In genomic region chr19:49658139-49658517, GRCh38 we compare ENCODE assay signal across 1 cellular context.
TF ChIP-seq lines count a peak whose summit lies in the region.

No MANE protein-coding gene starts in this region.

TF ChIP-seq in K562, 482 proteins besides CTCF, POLR2A, EP300 and RAD21:
- TF ChIP-seq KLF6 (CRISPR knock-in tag; IDR thresholded peaks at IDR 0.05; ENCODE audit: borderline replicate concordance) (no peak), MLLT1 (IDR thresholded peaks at IDR 0.05) (no peak), POLR2G (IDR thresholded peaks at IDR 0.05; ENCODE audit: low read depth, low read length) (peak; percentile 57; the same call in 1 of the 2 replicates), RBM22 (IDR thresholded peaks at IDR 0.05; ENCODE audit: low read depth, low read length, poor library complexity, severe bottlenecking) (peak; percentile 52)
